25 cellular contexts compared by ENCODE assay signal in the genomic region with DNA sequence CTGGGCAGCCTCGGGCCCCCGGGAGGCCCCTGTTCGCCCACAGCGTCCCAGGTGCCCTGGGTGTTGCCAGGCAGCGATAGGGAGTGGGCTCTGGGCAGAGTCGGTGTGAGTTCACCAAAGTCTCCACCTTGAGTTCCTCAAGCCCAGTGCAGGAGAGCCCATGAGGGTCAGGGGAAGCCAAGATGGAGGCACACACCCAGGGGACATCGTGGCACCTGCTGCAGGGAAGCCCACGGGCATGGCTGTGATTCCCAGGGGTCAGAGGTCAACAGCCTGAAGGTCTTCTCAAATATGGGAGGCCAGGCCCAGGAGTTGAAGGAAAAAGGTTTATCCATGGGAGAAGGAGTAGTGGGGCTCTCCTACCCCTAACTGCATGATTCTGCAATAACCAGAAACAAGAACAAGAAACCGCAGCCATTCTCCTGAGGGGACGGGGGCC.
A peak's percentile ranks its signal among the peaks of the same experiment; 100 is the strongest.
DNase-seq lines count a peak whose midpoint lies in the region; ATAC-seq, FAIRE-seq and TF ChIP-seq lines count a peak whose summit lies in the region.
"Had no signal": no experiment of that assay in that cellular context is flagged by ENCODE, and none has a peak within 500 bp of the region (broad histone marks: within the 10 kb centered on the region; RNA-seq: fewer than 3 reads in every experiment).

No MANE protein-coding gene starts in this region.

- no peaks in the 10 kb centered on the region for H3K36me3 Mint-ChIP-seq in activated CD8-positive, alpha-beta memory T cell treated with anti-CD3 and anti-CD28 coated beads, Interleukin-2, amount 10 ng/mL, durations not matched to agents 7 days and 5 days

- H3K4me3 ChIP-seq in lower lobe of right lung (no peak overlapping the region), tibial artery (no peak overlapping the region)
- H3K4me3 ChIP-seq: tibial nerve had no signal

- no peaks in the 10 kb centered on the region for H3K9me3 Mint-ChIP-seq in activated CD8-positive, alpha-beta memory T cell treated with anti-CD3 and anti-CD28 coated beads, Interleukin-2, amount 10 ng/mL, durations not matched to agents 7 days and 5 days (ENCODE audit: low read depth)
- H3K9me3 Mint-ChIP-seq: activated CD8-positive, alpha-beta T cell treated with anti-CD3 and anti-CD28 coated beads for 36 hours had no signal

- peaks cover 29% of the 10 kb centered on the region for H3K4me1 ChIP-seq in lower lobe of right lung
- H3K4me1 ChIP-seq in tibial artery, result peaks cover 0 to 6% (median 0%) of the 10 kb centered on the region in 4 donors

- H3K36me3 ChIP-seq in lower lobe of right lung, result peaks cover 24% of the 10 kb centered on the region
- H3K36me3 ChIP-seq in tibial artery, result no peaks in the 10 kb centered on the region

- CTCF ChIA-PET in activated CD8-positive, alpha-beta memory T cell treated with anti-CD3 and anti-CD28 coated beads, Interleukin-2, amount 10 ng/mL, durations not matched to agents 7 days and 5 days (lab: Charles Lee), result interaction anchor here (1.3 to 5.2 kb wide), 2 partner anchors 30 to 31 kb away, joined by 3 to 98 read pairs; no protein-coding TSS in a partner anchor

- peaks cover 18% of the 10 kb centered on the region for H3K4me1 Mint-ChIP-seq in activated CD8-positive, alpha-beta memory T cell treated with anti-CD3 and anti-CD28 coated beads, Interleukin-2, amount 10 ng/mL, durations not matched to agents 7 days and 5 days

- no peak overlapping the region for H3K27ac Mint-ChIP-seq in activated CD8-positive, alpha-beta memory T cell treated with anti-CD3 and anti-CD28 coated beads, Interleukin-2, amount 10 ng/mL, durations not matched to agents 7 days and 5 days
- H3K27ac Mint-ChIP-seq: activated CD8-positive, alpha-beta T cell treated with anti-CD3 and anti-CD28 coated beads for 36 hours; HFFc6; progenitor cell of endocrine pancreas had no signal

- DNase-seq in NOMO-1 (lab: John Stamatoyannopoulos, UW; ENCODE audit: unreplicated experiment in 2 of 2), result peak; percentile 4 to 23
- no peak for DNase-seq in NOMO-1 treated with dmso at 0.1 percent for 144 hours (lab: John Stamatoyannopoulos, UW; ENCODE audit: unreplicated experiment)
- peak; percentile 27 for DNase-seq in activated CD8-positive, alpha-beta memory T cell treated with anti-CD3 and anti-CD28 coated beads, Interleukin-2, amount 10 ng/mL, durations not matched to agents 7 days and 5 days
- peak; percentile 34 for DNase-seq in lower lobe of right lung
- DNase-seq in tibial artery, result peak; percentile 5 to 55
- no peak for DNase-seq in urothelium cell line (ENCODE audit: low spot score)
- DNase-seq: 8988T; activated CD8-positive, alpha-beta T cell treated with anti-CD3 and anti-CD28 coated beads for 36 hours; activated naive CD4-positive, alpha-beta T cell treated with Interleukin-2 at 50 U/mL for 16 hours; AML-193; COR-L47; HFFc6; NCI-H1436; NCI-H2171; stimulated activated CD4-positive, alpha-beta T cell treated with anti-CD3 and anti-CD28 coated beads, Interleukin-2, amount 100 ng/mL, for 24 hours; stimulated activated naive CD4-positive, alpha-beta T cell; T-helper 9 cell had no signal

- no peaks in the 10 kb centered on the region for H3K9me3 ChIP-seq in lower lobe of right lung
- H3K9me3 ChIP-seq in tibial artery, result no peaks in the 10 kb centered on the region
- H3K9me3 ChIP-seq: tibial nerve had no signal

- H3K27me3 Mint-ChIP-seq in activated CD8-positive, alpha-beta memory T cell treated with anti-CD3 and anti-CD28 coated beads, Interleukin-2, amount 10 ng/mL, durations not matched to agents 7 days and 5 days, result peaks cover 8% of the 10 kb centered on the region

- FAIRE-seq in urothelium cell line (lab: Jason Lieb, UNC), result no peak
- FAIRE-seq: bronchial epithelial cell, endothelial cell of umbilical vein had no signal

- intact Hi-C loops in lower lobe of right lung (cut with DNase I) (no loop called here), tibial artery (cut with DNase I; ENCODE audit: low total_unique reads) (no loop called here)

- H3K27me3 ChIP-seq in lower lobe of right lung (ENCODE audit: low read depth), result peaks cover 8% of the 10 kb centered on the region
- no peaks in the 10 kb centered on the region for H3K27me3 ChIP-seq in tibial artery
- H3K27me3 ChIP-seq: tibial nerve had no signal

- H3K27ac ChIP-seq in lower lobe of right lung, result peak overlapping the region; percentile 18
- no peak overlapping the region for H3K27ac ChIP-seq in tibial artery

- no peak for ATAC-seq in activated CD8-positive, alpha-beta memory T cell treated with anti-CD3 and anti-CD28 coated beads, Interleukin-2, amount 10 ng/mL, durations not matched to agents 7 days and 5 days
- ATAC-seq in lower lobe of right lung (no peak), HG03469 (IDR thresholded peaks at IDR 0.05; ENCODE audit: unreplicated experiment) (no peak), HG02981 (IDR thresholded peaks at IDR 0.05; ENCODE audit: unreplicated experiment) (no peak)
- ATAC-seq: activated CD8-positive, alpha-beta T cell treated with anti-CD3 and anti-CD28 coated beads for 36 hours; left colon had no signal

- H3K4me3 Mint-ChIP-seq in activated CD8-positive, alpha-beta memory T cell treated with anti-CD3 and anti-CD28 coated beads, Interleukin-2, amount 10 ng/mL, durations not matched to agents 7 days and 5 days, result no peak overlapping the region
- H3K4me3 Mint-ChIP-seq: activated CD8-positive, alpha-beta T cell treated with anti-CD3 and anti-CD28 coated beads for 36 hours; HFFc6; nephron had no signal

- TF ChIP-seq CTCF in lower lobe of right lung (IDR thresholded peaks at IDR 0.05) (no peak), tibial artery (IDR thresholded peaks at IDR 0.05) (no peak)

Comparison
In these comparisons a context has a peak if more than half of its experiments do, and no peak if none do; other contexts are left out.
1. DNase-seq: peak in NOMO-1 (2 of 2), activated CD8-positive, alpha-beta memory T cell treated with anti-CD3 and anti-CD28 coated beads, Interleukin-2, amount 10 ng/mL, durations not matched to agents 7 days and 5 days (single experiment), lower lobe of right lung (single experiment) and tibial artery (2 of 2); none in NOMO-1 treated with dmso at 0.1 percent for 144 hours (single experiment) and urothelium cell line (single experiment).